Comparison of ENCODE assay signal across 15 cellular contexts in the genomic region with DNA sequence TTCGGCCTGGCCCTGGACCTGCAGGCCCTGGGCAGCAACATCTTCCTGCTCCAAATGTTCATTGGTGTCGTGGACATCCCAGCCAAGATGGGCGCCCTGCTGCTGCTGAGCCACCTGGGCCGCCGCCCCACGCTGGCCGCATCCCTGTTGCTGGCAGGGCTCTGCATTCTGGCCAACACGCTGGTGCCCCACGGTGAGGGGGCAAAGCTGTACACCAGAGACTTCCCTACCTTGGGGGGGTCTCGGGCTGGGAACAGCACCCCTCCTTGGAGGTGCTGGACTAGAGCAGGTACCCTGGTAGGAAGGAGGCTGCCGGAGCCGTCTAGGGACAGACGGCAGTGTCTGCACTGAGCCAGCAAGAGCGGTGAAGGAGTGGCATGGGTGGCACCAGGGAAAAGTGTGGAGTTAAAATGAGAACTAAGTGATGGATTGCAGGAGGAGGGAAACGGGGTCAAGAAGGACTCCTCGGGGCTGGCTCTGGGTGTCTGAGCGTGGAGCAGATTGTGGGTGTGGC. TPM values are rescaled to one million over a fixed set of nuclear protein-coding genes. Genes with fewer than 3 reads are reported as not detected.
A peak's percentile ranks its signal among the peaks of the same experiment; 100 is the strongest.
DNase-seq lines count a peak whose midpoint lies in the region; ATAC-seq and TF ChIP-seq lines count a peak whose summit lies in the region.
"Had no signal": no experiment of that assay in that cellular context is flagged by ENCODE, and none has a peak within 500 bp of the region (broad histone marks: within the 10 kb centered on the region; RNA-seq: fewer than 3 reads in every experiment).

No MANE protein-coding gene starts in this region.

- no peak overlapping the region for H2AFZ ChIP-seq in neural progenitor cell (replicated peaks)

- peak overlapping the region; percentile 43 for H3K27ac Mint-ChIP-seq in endothelial cell (ENCODE audit: unreplicated experiment)
- H3K27ac Mint-ChIP-seq in neural progenitor cell, result peak overlapping the region; percentile 78
- H3K27ac Mint-ChIP-seq: H9 had no signal

- DNase-seq in Right ventricle myocardium superior (peak; percentile 24), left ventricle myocardium superior (no peak), endothelial cell (ENCODE audit: low spot score) (no peak), neural progenitor cell (ENCODE audit: low spot score) (no peak), dorsolateral prefrontal cortex (no peak), GDM1 (lab: John Stamatoyannopoulos, UW) (no peak)
- DNase-seq: Caco-2; CD8-positive, alpha-beta memory T cell; GOT3; H9 had no signal

- TF ChIP-seq CTCF in endothelial cell (IDR thresholded peaks at IDR 0.05; ENCODE audit: unreplicated experiment) (no peak), neural progenitor cell (IDR thresholded peaks at IDR 0.05) (no peak), dorsolateral prefrontal cortex (IDR thresholded peaks at IDR 0.05 in 54 of 56, conservative IDR thresholded peaks at IDR 0.05 in 2 of 56; ENCODE audit: low read depth in 1 of 56, partially characterized antibody in 56 of 56) (no peak)

- H3K4me3 Mint-ChIP-seq in endothelial cell (ENCODE audit: unreplicated experiment), result no peak overlapping the region
- no peak overlapping the region for H3K4me3 Mint-ChIP-seq in neural progenitor cell
- H3K4me3 Mint-ChIP-seq: CD8-positive, alpha-beta memory T cell; H9 had no signal

- no peaks in the 10 kb centered on the region for H3F3A ChIP-seq in neural progenitor cell (ENCODE audit: low read depth)

- H3K79me2 ChIP-seq in neural progenitor cell (ENCODE audit: low read depth), result no peaks in the 10 kb centered on the region

- H3K9me3 Mint-ChIP-seq in endothelial cell (ENCODE audit: unreplicated experiment) (no peaks in the 10 kb centered on the region), neural progenitor cell (no peaks in the 10 kb centered on the region)
- H3K9me3 Mint-ChIP-seq: CD8-positive, alpha-beta memory T cell had no signal

- no peaks in the 10 kb centered on the region for H3K9me3 ChIP-seq in neural progenitor cell (ENCODE audit: low read depth)
- H3K9me3 ChIP-seq: Caco-2 had no signal

- no peaks in the 10 kb centered on the region for H3K27me3 ChIP-seq in neural progenitor cell
- no peaks in the 10 kb centered on the region for H3K27me3 ChIP-seq in dorsolateral prefrontal cortex

- ATAC-seq in Right ventricle myocardium superior (ENCODE audit: poor library complexity) (no peak), left ventricle myocardium superior (no peak), GM18520 (IDR thresholded peaks at IDR 0.05; ENCODE audit: unreplicated experiment) (no peak)
- ATAC-seq: GM12878 had no signal

- no peak overlapping the region for H3K9ac ChIP-seq in neural progenitor cell

- H3K36me3 ChIP-seq in neural progenitor cell, result no peaks in the 10 kb centered on the region

- intact Hi-C loops in Right ventricle myocardium superior (cut with DNase I) (no loop called here), left ventricle myocardium superior (cut with micrococcal nuclease) (no loop called here), dorsolateral prefrontal cortex (cut with DNase I) (loop anchor here in 1 of 2 donors (10.0 kb wide), 1 partner anchor 115 kb away; no protein-coding TSS in a partner anchor)

- no peaks in the 10 kb centered on the region for H4K20me1 ChIP-seq in neural progenitor cell (ENCODE audit: low read depth)

- H3K4me1 ChIP-seq in neural progenitor cell, result peaks cover 3% of the 10 kb centered on the region
- H3K4me1 ChIP-seq: Caco-2 had no signal

- no peak overlapping the region for H3K27ac ChIP-seq in neural progenitor cell
- no peak overlapping the region for H3K27ac ChIP-seq in dorsolateral prefrontal cortex
- H3K27ac ChIP-seq: 22Rv1 had no signal

- H3K4me3 ChIP-seq in neural progenitor cell (no peak overlapping the region), dorsolateral prefrontal cortex (no peak overlapping the region)
- H3K4me3 ChIP-seq: GM12878 had no signal

- H3K4me2 ChIP-seq in neural progenitor cell, result no peak overlapping the region

- peaks cover 5% of the 10 kb centered on the region for H3K36me3 Mint-ChIP-seq in endothelial cell (ENCODE audit: low read depth, unreplicated experiment)
- no peaks in the 10 kb centered on the region for H3K36me3 Mint-ChIP-seq in neural progenitor cell
- H3K36me3 Mint-ChIP-seq: CD8-positive, alpha-beta memory T cell had no signal

- H3K4me1 Mint-ChIP-seq in endothelial cell (ENCODE audit: unreplicated experiment) (no peaks in the 10 kb centered on the region), neural progenitor cell (peaks cover 13% of the 10 kb centered on the region)
- H3K4me1 Mint-ChIP-seq: CD8-positive, alpha-beta memory T cell had no signal

- peaks cover 4% of the 10 kb centered on the region for H3K27me3 Mint-ChIP-seq in endothelial cell (ENCODE audit: unreplicated experiment)
- H3K27me3 Mint-ChIP-seq in neural progenitor cell (ENCODE audit: insufficient read depth, low read depth), result peaks cover 4% of the 10 kb centered on the region

RNA-seq across cellular contexts. Expression of a gene that starts 8.7 kb away (rescaled TPM):
- total RNA-seq in Right ventricle myocardium superior (not detected), left ventricle myocardium superior (not detected), endothelial cell (ENCODE audit: unreplicated experiment) (not detected), neural progenitor cell (ENCODE audit: low replicate concordance) (not detected in 2 replicates), dorsolateral prefrontal cortex (not detected)
- total RNA-seq: A673; Caco-2; CD8-positive, alpha-beta memory T cell; Daoy; GM12878; H9 had no signal

RNA-seq across cellular contexts. Expression of a gene that starts 44.0 kb away (rescaled TPM):
- total RNA-seq in Right ventricle myocardium superior (not detected), left ventricle myocardium superior (not detected), endothelial cell (ENCODE audit: unreplicated experiment) (not detected), neural progenitor cell (ENCODE audit: low replicate concordance) (not detected in 2 replicates), dorsolateral prefrontal cortex (under 1 TPM in 6 of 120 experiments, not detected in 114; 0.32 to 0.51 (median 0.44) TPM)
- total RNA-seq: A673; CD8-positive, alpha-beta memory T cell; Daoy; GM12878; H9 had no signal
